In genomic region chr9:96122255-96122654, GRCh38 we compare ENCODE assay signal across 31 cellular contexts.
"Had no signal": no experiment of that assay in that cellular context is flagged by ENCODE, and none has a peak within 500 bp of the region (broad histone marks: within the 10 kb centered on the region; RNA-seq: fewer than 3 reads in every experiment).

No MANE protein-coding gene starts in this region.

- H3K27me3 ChIP-seq: adrenal gland, cardiac muscle cell, dorsolateral prefrontal cortex, neutrophil, pancreas, stomach, tibial nerve had no signal

- DNase-seq: activated CD4-positive, alpha-beta T cell treated with anti-CD3 and anti-CD28 coated beads for 4 hours; activated CD4-positive, alpha-beta T cell treated with anti-CD3 and anti-CD28 coated beads, Interleukin-2, amount 50 U/mL, for 48 hours; activated CD8-positive, alpha-beta memory T cell treated with anti-CD3 and anti-CD28 coated beads for 24 hours; activated effector memory CD4-positive, alpha-beta T cell treated with anti-CD3 and anti-CD28 coated beads, Interleukin-2, amount 50 U/mL, for 16 hours; activated naive CD4-positive, alpha-beta T cell treated with anti-CD3 and anti-CD28 coated beads for 36 hours; activated naive CD8-positive, alpha-beta T cell treated with anti-CD3 and anti-CD28 coated beads for 36 hours; aorta; cerebellar nuclear complex; dorsolateral prefrontal cortex; effector memory CD4-positive, alpha-beta T cell; hypothalamus; immature natural killer cell; kidney; left colon; pancreas; psoas muscle; stimulated activated CD4-positive, alpha-beta T cell treated with anti-CD3 and anti-CD28 coated beads, Interleukin-1b, Interleukin-23, amount 100 ng/mL, for 48 hours; stimulated activated naive B cell treated with anti-CD40 and anti-IgM and Interleukin-4, amounts not matched to agents 10 μg/mL and 1 μg/mL and 100 μg/mL, for 72 hours; stomach; T-helper 9 cell had no signal

- H3K27ac Mint-ChIP-seq: activated naive CD4-positive, alpha-beta T cell treated with anti-CD3 and anti-CD28 coated beads for 36 hours; activated naive CD8-positive, alpha-beta T cell treated with anti-CD3 and anti-CD28 coated beads for 36 hours; activated T-helper 1 cell treated with anti-CD3 and anti-CD28 coated beads, Interleukin-12 subunit alpha, Interleukin-12 subunit beta, Interleukin-2, Interleukin-4 antibody, amounts not matched to agents 30 ng/mL and 10 ng/mL and 1 ng/mL, durations not matched to agents 14 hours and 24 hours and 36 hours; immature natural killer cell; memory B cell; nephron; stimulated activated naive B cell treated with anti-CD40 and anti-IgM and Interleukin-4, amounts not matched to agents 10 μg/mL and 1 μg/mL and 100 μg/mL, for 72 hours had no signal

- H3K4me1 Mint-ChIP-seq: memory B cell had no signal

- H3K4me3 ChIP-seq: adrenal gland, cardiac muscle cell, coronary artery, dorsolateral prefrontal cortex, pancreas, psoas muscle, smooth muscle cell, stomach, tibial nerve had no signal

- H3K4me3 Mint-ChIP-seq: activated naive CD4-positive, alpha-beta T cell treated with anti-CD3 and anti-CD28 coated beads for 36 hours; activated naive CD8-positive, alpha-beta T cell treated with anti-CD3 and anti-CD28 coated beads for 36 hours; activated T-helper 1 cell treated with anti-CD3 and anti-CD28 coated beads, Interleukin-12 subunit alpha, Interleukin-12 subunit beta, Interleukin-2, Interleukin-4 antibody, amounts not matched to agents 30 ng/mL and 10 ng/mL and 1 ng/mL, durations not matched to agents 14 hours and 24 hours and 36 hours; brain; memory B cell; nephron; stimulated activated naive B cell treated with anti-CD40 and anti-IgM and Interleukin-4, amounts not matched to agents 10 μg/mL and 1 μg/mL and 100 μg/mL, for 72 hours had no signal

- H3K9me3 ChIP-seq: adrenal gland, neutrophil, pancreas had no signal

- H3K9me3 Mint-ChIP-seq: activated T-helper 1 cell treated with anti-CD3 and anti-CD28 coated beads, Interleukin-12 subunit alpha, Interleukin-12 subunit beta, Interleukin-2, Interleukin-4 antibody, amounts not matched to agents 30 ng/mL and 10 ng/mL and 1 ng/mL, durations not matched to agents 14 hours and 24 hours and 36 hours had no signal

- H3K4me2 ChIP-seq: smooth muscle cell had no signal

- H3K36me3 Mint-ChIP-seq: activated naive CD8-positive, alpha-beta T cell treated with anti-CD3 and anti-CD28 coated beads for 36 hours had no signal

- H3K36me3 ChIP-seq: adrenal gland, cardiac muscle cell, neutrophil, pancreas, stomach, tibial nerve had no signal

- ATAC-seq: left colon; psoas muscle; stimulated activated naive B cell treated with anti-CD40 and anti-IgM and Interleukin-4, amounts not matched to agents 10 μg/mL and 1 μg/mL and 100 μg/mL, for 72 hours had no signal

- H3K27ac ChIP-seq: adrenal gland, cardiac muscle cell, coronary artery, neutrophil, psoas muscle, tibial nerve, VCaP had no signal

- H3K4me1 ChIP-seq: adrenal gland, psoas muscle had no signal
